In the genomic region with DNA sequence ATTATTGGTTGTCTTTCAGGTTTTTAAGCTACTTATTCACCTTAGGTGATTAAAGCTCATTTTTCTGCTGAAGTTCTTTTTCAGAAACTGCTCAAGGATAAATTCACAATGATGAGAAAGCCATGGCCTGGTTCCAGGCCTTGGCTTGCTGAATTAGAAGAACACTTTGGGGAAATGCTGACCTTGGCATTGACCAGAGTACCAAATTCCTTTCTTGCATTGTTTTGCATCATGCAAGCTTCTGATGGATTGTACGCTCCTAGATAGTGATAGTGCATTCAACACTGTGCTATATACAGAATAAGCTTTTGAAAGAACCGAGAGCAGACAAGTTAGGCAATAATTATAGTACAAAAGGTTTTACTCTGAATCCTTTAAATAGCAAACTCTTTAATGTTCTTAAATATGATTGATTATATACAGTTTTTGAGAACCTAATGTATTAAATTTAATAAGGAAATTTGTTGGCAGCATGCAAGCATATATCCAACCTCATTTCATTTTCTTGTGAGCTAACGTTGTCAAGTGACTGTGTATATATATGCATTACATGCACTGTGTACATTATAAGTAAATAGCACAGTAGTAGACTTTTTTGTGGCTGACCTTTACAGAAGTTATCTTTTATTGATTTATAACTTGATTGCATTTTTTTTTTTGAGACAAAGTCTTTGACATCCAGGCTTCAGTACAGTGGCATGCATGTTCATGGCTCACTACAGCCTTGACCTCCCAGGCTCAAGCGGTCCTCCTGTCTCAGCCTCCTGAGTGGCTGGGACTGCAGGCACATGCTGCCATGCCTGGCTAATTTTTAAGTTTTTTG, we compare ENCODE assay signal across 17 cellular contexts.
A peak's percentile ranks its signal among the peaks of the same experiment; 100 is the strongest.
DNase-seq lines count a peak whose midpoint lies in the region; ATAC-seq and TF ChIP-seq lines count a peak whose summit lies in the region.
"Had no signal": no experiment of that assay in that cellular context is flagged by ENCODE, and none has a peak within 500 bp of the region (broad histone marks: within the 10 kb centered on the region; RNA-seq: fewer than 3 reads in every experiment).

No MANE protein-coding gene starts in this region.

- H3K36me3 ChIP-seq in gastroesophageal sphincter, result no peaks in the 10 kb centered on the region
- H3K36me3 ChIP-seq in ovary, result no peaks in the 10 kb centered on the region
- H3K36me3 ChIP-seq: neural progenitor cell had no signal

- H3K9me3 Mint-ChIP-seq in activated CD4-positive, alpha-beta memory T cell treated with anti-CD3 and anti-CD28 coated beads for 36 hours, result no peaks in the 10 kb centered on the region
- H3K9me3 Mint-ChIP-seq: neural progenitor cell; T-helper 2 cell treated with Interferon-gamma antibody and Interleukin-4, amounts not matched to agents 5 μg/mL and 100 μg/mL, for 36 hours had no signal

- peak; percentile 63 for ATAC-seq in gastroesophageal sphincter
- ATAC-seq: activated CD8-positive, alpha-beta T cell treated with anti-CD3 and anti-CD28 coated beads, Interleukin-2, amount 10 ng/mL, durations not matched to agents 7 days and 5 days had no signal

- peak overlapping the region; percentile 53 for H3K27ac ChIP-seq in C4-2B
- H3K27ac ChIP-seq in gastroesophageal sphincter, result peak overlapping the region in 1 of 4 donors; percentile 29
- peak overlapping the region in 1 of 2 donors; percentile 45 for H3K27ac ChIP-seq in ovary
- H3K27ac ChIP-seq: coronary artery, neural progenitor cell had no signal

- TF ChIP-seq CTCF in C4-2B (conservative IDR thresholded peaks at IDR 0.05) (no peak), gastroesophageal sphincter (IDR thresholded peaks at IDR 0.05) (no peak), ovary (IDR thresholded peaks at IDR 0.05) (no peak)

- intact Hi-C loops in ovary (cut with DNase I), result no loop called here
- intact Hi-C loops in activated CD4-positive, alpha-beta memory T cell treated with anti-CD3 and anti-CD28 coated beads for 36 hours (cut with micrococcal nuclease), result no loop called here

- CTCF ChIA-PET in activated CD4-positive, alpha-beta memory T cell treated with anti-CD3 and anti-CD28 coated beads for 36 hours (lab: Charles Lee), result interaction anchor here (0.6 to 1.0 kb wide), 3 partner anchors 94 to 1094 kb away, joined by 3 read pairs; a partner anchor contains a TSS

- DNase-seq in astrocyte of the hippocampus (ENCODE audit: low read depth, low spot score) (peak; percentile 89), ovary (peak; percentile 64 to 79 (median 74)), NCI-H774 (lab: John Stamatoyannopoulos, UW) (no peak), DMS53 treated with DMSO at 0.1 percent for 48 hours (lab: John Stamatoyannopoulos, UW; ENCODE audit: unreplicated experiment) (no peak)
- DNase-seq in activated CD4-positive, alpha-beta memory T cell treated with anti-CD3 and anti-CD28 coated beads for 36 hours, result no peak
- DNase-seq in activated CD4-positive, alpha-beta T cell treated with anti-CD3 and anti-CD28 coated beads for 1 hour, result no peak
- DNase-seq: activated CD8-positive, alpha-beta T cell treated with anti-CD3 and anti-CD28 coated beads, Interleukin-2, amount 10 ng/mL, durations not matched to agents 7 days and 5 days; DND-41; head of caudate nucleus; NCI-H446; stimulated activated CD8-positive, alpha-beta memory T cell treated with anti-CD3 and anti-CD28 coated beads, Interleukin-4, amount 100 ng/mL, for 48 hours had no signal

- peaks cover 0 to 23% (median 6%) of the 10 kb centered on the region in 3 donors for H3K4me1 ChIP-seq in gastroesophageal sphincter
- H3K4me1 ChIP-seq in ovary (ENCODE audit: insufficient read depth), result peaks cover 14% of the 10 kb centered on the region
- H3K4me1 ChIP-seq: neural progenitor cell had no signal

- H3K27ac Mint-ChIP-seq in activated CD4-positive, alpha-beta memory T cell treated with anti-CD3 and anti-CD28 coated beads for 36 hours, result no peak overlapping the region
- H3K27ac Mint-ChIP-seq: activated CD8-positive, alpha-beta T cell treated with anti-CD3 and anti-CD28 coated beads, Interleukin-2, amount 10 ng/mL, durations not matched to agents 7 days and 5 days; B cell; neural progenitor cell; T-helper 2 cell treated with Interferon-gamma antibody and Interleukin-4, amounts not matched to agents 5 μg/mL and 100 μg/mL, for 36 hours had no signal

- H3K27me3 Mint-ChIP-seq in activated CD4-positive, alpha-beta memory T cell treated with anti-CD3 and anti-CD28 coated beads for 36 hours, result no peaks in the 10 kb centered on the region
- H3K27me3 Mint-ChIP-seq: B cell had no signal

- TF ChIP-seq POLR2A in gastroesophageal sphincter (IDR thresholded peaks at IDR 0.05) (no peak), ovary (IDR thresholded peaks at IDR 0.05) (no peak)

- H3K27me3 ChIP-seq in gastroesophageal sphincter (no peaks in the 10 kb centered on the region), ovary (no peaks in the 10 kb centered on the region)
- H3K27me3 ChIP-seq: neural progenitor cell had no signal

- no peak overlapping the region for H3K4me3 Mint-ChIP-seq in activated CD4-positive, alpha-beta memory T cell treated with anti-CD3 and anti-CD28 coated beads for 36 hours
- H3K4me3 Mint-ChIP-seq: activated CD8-positive, alpha-beta T cell treated with anti-CD3 and anti-CD28 coated beads, Interleukin-2, amount 10 ng/mL, durations not matched to agents 7 days and 5 days; B cell; neural progenitor cell; T-helper 2 cell treated with Interferon-gamma antibody and Interleukin-4, amounts not matched to agents 5 μg/mL and 100 μg/mL, for 36 hours had no signal

- POLR2A ChIA-PET in activated CD4-positive, alpha-beta memory T cell treated with anti-CD3 and anti-CD28 coated beads for 36 hours (lab: Charles Lee), result no interaction called here

- peaks cover 6% of the 10 kb centered on the region for H3K36me3 Mint-ChIP-seq in activated CD4-positive, alpha-beta memory T cell treated with anti-CD3 and anti-CD28 coated beads for 36 hours

- WGBS in gastroesophageal sphincter (ENCODE audit: low coverage in 1 of 2), 2 donors, result 23 to 46% methylated on average over 3 to 4 of the region's 4 CpGs
- WGBS in ovary, 3 donors, result 31 to 45% (median 44%) methylated on average over 4 of the region's 4 CpGs

- no peak for TF ChIP-seq EP300 in gastroesophageal sphincter (IDR thresholded peaks at IDR 0.05)
- TF ChIP-seq EP300 in ovary (IDR thresholded peaks at IDR 0.05), result no peak

- peaks cover 24% of the 10 kb centered on the region for H3K4me1 Mint-ChIP-seq in activated CD4-positive, alpha-beta memory T cell treated with anti-CD3 and anti-CD28 coated beads for 36 hours (ENCODE audit: low read depth)
- H3K4me1 Mint-ChIP-seq: neural progenitor cell had no signal

- H3K4me3 ChIP-seq in gastroesophageal sphincter, result no peak overlapping the region
- H3K4me3 ChIP-seq in ovary, result no peak overlapping the region
- H3K4me3 ChIP-seq: coronary artery, neural progenitor cell had no signal

- H3K9me3 ChIP-seq in gastroesophageal sphincter (no peaks in the 10 kb centered on the region), ovary (no peaks in the 10 kb centered on the region)

Comparison
In these comparisons a context has a peak if more than half of its experiments do, and no peak if none do; other contexts are left out.
1. DNase-seq: peak in astrocyte of the hippocampus (single experiment) and ovary (5 of 5); none in activated CD4-positive, alpha-beta memory T cell treated with anti-CD3 and anti-CD28 coated beads for 36 hours (single experiment), NCI-H774 (single experiment), activated CD4-positive, alpha-beta T cell treated with anti-CD3 and anti-CD28 coated beads for 1 hour (single experiment) and DMS53 treated with DMSO at 0.1 percent for 48 hours (single experiment).